17 cellular contexts compared by ENCODE assay signal in the genomic region with DNA sequence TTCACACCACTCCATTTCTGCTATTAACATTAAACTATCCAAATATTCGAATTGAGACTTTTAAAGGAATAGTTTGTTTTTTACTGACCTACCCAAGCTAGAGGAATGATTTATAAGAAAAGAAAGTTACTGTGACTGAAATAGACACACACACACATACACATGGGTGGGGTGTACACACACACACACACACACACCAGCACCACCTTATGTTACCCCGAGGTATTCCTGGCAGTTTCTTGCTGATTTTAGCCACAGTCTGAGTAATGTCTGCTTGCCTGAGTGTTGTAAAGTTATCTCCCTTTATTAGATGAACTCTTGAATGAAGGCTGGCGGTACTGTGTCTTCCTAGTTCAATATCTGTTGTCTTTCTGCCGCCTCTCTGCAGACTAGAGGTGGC.
"Had no signal": no experiment of that assay in that cellular context is flagged by ENCODE, and none has a peak within 500 bp of the region (broad histone marks: within the 10 kb centered on the region; RNA-seq: fewer than 3 reads in every experiment).

No MANE protein-coding gene starts in this region.

- H3K27ac ChIP-seq: epithelial cell of prostate, esophagus muscularis mucosa, foreskin keratinocyte, ovary, right atrium auricular region, suprapubic skin, tibial artery, upper lobe of left lung, vagina had no signal

- H3K4me1 ChIP-seq: esophagus muscularis mucosa, foreskin keratinocyte, right atrium auricular region, suprapubic skin, upper lobe of left lung, vagina had no signal

- H3K27me3 ChIP-seq: esophagus muscularis mucosa, foreskin keratinocyte, ovary, right atrium auricular region, suprapubic skin, tibial artery, upper lobe of left lung, vagina had no signal

- DNase-seq: effector memory CD4-positive, alpha-beta T cell; foreskin keratinocyte; kidney; mesendoderm; naive thymus-derived CD8-positive, alpha-beta T cell; ovary; stimulated activated CD4-positive, alpha-beta T cell treated with anti-CD3 and anti-CD28 coated beads, Interleukin-2, amount 100 ng/mL, for 48 hours; stimulated activated naive CD8-positive, alpha-beta T cell treated with anti-CD3 and anti-CD28 coated beads, Interleukin-15, Interleukin-2, amounts not matched to agents 100 U/mL and 50 U/mL, for 24 hours; tibial artery; upper lobe of left lung had no signal

- ATAC-seq: foreskin keratinocyte; naive thymus-derived CD8-positive, alpha-beta T cell; stimulated activated effector memory CD8-positive, alpha-beta T cell treated with anti-CD3 and anti-CD28 coated beads, Interleukin-12 subunit alpha, Interleukin-12 subunit beta, amount 100 ng/mL, for 72 hours; stimulated activated naive CD8-positive, alpha-beta T cell treated with anti-CD3 and anti-CD28 coated beads, Interleukin-15, Interleukin-2, amounts not matched to agents 100 U/mL and 50 U/mL, for 24 hours had no signal

- H3K9me3 ChIP-seq: esophagus muscularis mucosa, ovary, right atrium auricular region, suprapubic skin, tibial artery, upper lobe of left lung, vagina had no signal

- H3K4me3 ChIP-seq: esophagus muscularis mucosa, ovary, right atrium auricular region, smooth muscle cell, suprapubic skin, tibial artery, upper lobe of left lung, vagina had no signal

- H3K4me2 ChIP-seq: smooth muscle cell had no signal

- H3K36me3 ChIP-seq: esophagus muscularis mucosa, ovary, right atrium auricular region, suprapubic skin, tibial artery, upper lobe of left lung, vagina had no signal
